Comparison of ENCODE assay signal across 8 cellular contexts in the genomic region with DNA sequence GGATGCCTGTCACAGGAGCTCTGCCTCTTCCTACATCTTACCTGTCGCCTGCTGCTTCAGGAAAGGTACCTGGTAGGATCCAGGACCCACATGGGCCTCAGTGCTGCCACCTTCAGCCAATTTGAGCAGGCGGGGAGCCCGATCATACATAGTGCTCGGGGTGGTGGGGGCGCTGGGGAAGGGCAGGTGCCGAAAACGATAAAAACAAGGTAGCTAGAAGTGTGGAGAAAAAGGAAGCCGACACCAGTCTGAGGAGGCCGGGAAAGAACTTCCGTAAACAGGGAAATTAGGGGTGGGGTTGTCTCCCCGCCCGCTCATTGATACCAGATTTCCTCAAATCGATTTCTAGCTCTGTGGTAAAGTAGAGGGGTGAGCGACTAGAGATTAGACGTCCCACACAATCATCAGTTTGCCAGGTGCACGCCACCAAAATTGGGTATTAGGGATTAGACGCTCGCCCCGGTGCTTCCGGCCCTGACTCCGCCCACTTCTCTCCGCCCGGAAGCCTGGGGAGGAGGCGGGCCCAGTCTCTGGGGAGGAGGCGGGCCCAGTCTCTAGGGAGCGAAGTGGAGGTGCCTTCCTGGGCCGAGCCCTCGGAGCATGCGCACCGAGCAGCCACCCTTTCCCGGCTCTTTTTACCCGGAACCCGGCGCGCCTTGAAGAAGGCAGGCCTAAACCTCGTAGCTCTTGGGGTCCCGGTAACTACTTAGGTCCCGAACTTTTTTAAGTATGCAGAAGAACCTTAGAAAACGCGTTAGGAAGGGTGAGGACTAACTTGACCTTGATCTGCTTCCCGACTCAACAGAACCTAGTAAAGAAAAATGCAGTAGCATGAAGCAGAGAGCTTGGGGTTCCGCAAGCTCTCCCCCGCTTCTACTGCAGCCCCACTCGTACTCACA. TPM values are rescaled to one million over a fixed set of nuclear protein-coding genes. Genes with fewer than 3 reads are reported as not detected.
A peak's percentile ranks its signal among the peaks of the same experiment; 100 is the strongest.
DNase-seq lines count a peak whose midpoint lies in the region; ATAC-seq and TF ChIP-seq lines count a peak whose summit lies in the region.

A gene (minus strand): TSS at position 476 of the 899 bp plus-strand sequence.

- POLR2A ChIA-PET in naive thymus-derived CD8-positive, alpha-beta T cell (lab: Charles Lee) = interaction anchor here (0.6 to 2.3 kb wide), 12 partner anchors 8 to 1806 kb away, joined by 3 to 40 read pairs (median 4); a partner anchor contains a TSS

- H3K9me3 ChIP-seq in Peyer's patch = no peaks in the 10 kb centered on the region

- peaks cover 8% of the 10 kb centered on the region for H3K4me1 Mint-ChIP-seq in activated T-helper 17 cell treated with anti-CD3 and anti-CD28 coated beads, Interleukin-2, amount 50 U/mL, for 72 hours
- H3K4me1 Mint-ChIP-seq in naive thymus-derived CD8-positive, alpha-beta T cell = peaks cover 5 to 26% (median 18%) of the 10 kb centered on the region in 4 donors
- H3K4me1 Mint-ChIP-seq in stimulated activated naive B cell treated with anti-CD40 and anti-IgM and Interleukin-4, amounts not matched to agents 10 μg/mL and 1 μg/mL and 100 μg/mL, for 72 hours = peaks cover 12 to 28% of the 10 kb centered on the region in 2 donors

- peak within 1 kb of the TSS; percentile 92 for H3K4me3 Mint-ChIP-seq in activated T-helper 17 cell treated with anti-CD3 and anti-CD28 coated beads, Interleukin-2, amount 50 U/mL, for 72 hours
- peak within 1 kb of the TSS; percentile 89 to 99 (median 93) for H3K4me3 Mint-ChIP-seq in naive thymus-derived CD8-positive, alpha-beta T cell
- peak within 1 kb of the TSS; percentile 89 to 91 for H3K4me3 Mint-ChIP-seq in stimulated activated naive B cell treated with anti-CD40 and anti-IgM and Interleukin-4, amounts not matched to agents 10 μg/mL and 1 μg/mL and 100 μg/mL, for 72 hours

- peak; percentile 49 to 56 for TF ChIP-seq POLR2A in Peyer's patch (IDR thresholded peaks at IDR 0.05)

- H3K4me3 ChIP-seq in Peyer's patch = peak within 1 kb of the TSS; percentile 51 to 65 (median 61)
- peak within 1 kb of the TSS; percentile 87 for H3K4me3 ChIP-seq in fibroblast of mammary gland (ENCODE audit: control insufficient read depth, low read depth, low read length)

- H3K9me3 Mint-ChIP-seq in activated T-helper 17 cell treated with anti-CD3 and anti-CD28 coated beads, Interleukin-2, amount 50 U/mL, for 72 hours = no peaks in the 10 kb centered on the region
- no peaks in the 10 kb centered on the region for H3K9me3 Mint-ChIP-seq in naive thymus-derived CD8-positive, alpha-beta T cell
- H3K9me3 Mint-ChIP-seq in stimulated activated naive B cell treated with anti-CD40 and anti-IgM and Interleukin-4, amounts not matched to agents 10 μg/mL and 1 μg/mL and 100 μg/mL, for 72 hours = no peaks in the 10 kb centered on the region

- peak within 1 kb of the TSS; percentile 81 to 86 (median 84) for H3K27ac ChIP-seq in Peyer's patch

- H3K36me3 ChIP-seq in Peyer's patch = no peaks in the 10 kb centered on the region

- ATAC-seq in GM21619 (IDR thresholded peaks at IDR 0.05; ENCODE audit: unreplicated experiment) = peak; percentile 96
- ATAC-seq in activated T-helper 17 cell treated with anti-CD3 and anti-CD28 coated beads, Interleukin-2, amount 50 U/mL, for 72 hours (replicated peaks) = peak; percentile 99
- peak; percentile 95 to 97 for ATAC-seq in naive thymus-derived CD8-positive, alpha-beta T cell
- ATAC-seq in stimulated activated naive B cell treated with anti-CD40 and anti-IgM and Interleukin-4, amounts not matched to agents 10 μg/mL and 1 μg/mL and 100 μg/mL, for 72 hours (replicated peaks) = peak; percentile 93 to 96

- H3K36me3 Mint-ChIP-seq in activated T-helper 17 cell treated with anti-CD3 and anti-CD28 coated beads, Interleukin-2, amount 50 U/mL, for 72 hours (ENCODE audit: low read depth) = no peaks in the 10 kb centered on the region
- H3K36me3 Mint-ChIP-seq in naive thymus-derived CD8-positive, alpha-beta T cell = no peaks in the 10 kb centered on the region
- H3K36me3 Mint-ChIP-seq in stimulated activated naive B cell treated with anti-CD40 and anti-IgM and Interleukin-4, amounts not matched to agents 10 μg/mL and 1 μg/mL and 100 μg/mL, for 72 hours = no peaks in the 10 kb centered on the region

- H3K4me1 ChIP-seq in Peyer's patch = peaks cover 0 to 5% (median 0%) of the 10 kb centered on the region in 4 donors

- TF ChIP-seq CTCF in Peyer's patch (IDR thresholded peaks at IDR 0.05) (peak; percentile 27 to 60 (median 50)), fibroblast of mammary gland (conservative IDR thresholded peaks at IDR 0.05; ENCODE audit: control insufficient read depth, insufficient read depth, low read depth, low read length) (peak; percentile 39)

- peak within 1 kb of the TSS; percentile 95 for H3K27ac Mint-ChIP-seq in activated T-helper 17 cell treated with anti-CD3 and anti-CD28 coated beads, Interleukin-2, amount 50 U/mL, for 72 hours
- peak within 1 kb of the TSS; percentile 94 to 99 (median 98) for H3K27ac Mint-ChIP-seq in naive thymus-derived CD8-positive, alpha-beta T cell
- H3K27ac Mint-ChIP-seq in stimulated activated naive B cell treated with anti-CD40 and anti-IgM and Interleukin-4, amounts not matched to agents 10 μg/mL and 1 μg/mL and 100 μg/mL, for 72 hours = peak within 1 kb of the TSS; percentile 93

- DNase-seq in DMS53 (lab: John Stamatoyannopoulos, UW) (peak; percentile 95), KG1 (lab: John Stamatoyannopoulos, UW) (peak; percentile 89), Peyer's patch (peak; percentile 93 to 98 (median 94)), fibroblast of mammary gland (ENCODE audit: low read depth) (peak; percentile 76)
- DNase-seq in naive thymus-derived CD8-positive, alpha-beta T cell = peak; percentile 85 to 95 (median 91)
- DNase-seq in stimulated activated naive B cell treated with anti-CD40 and anti-IgM and Interleukin-4, amounts not matched to agents 10 μg/mL and 1 μg/mL and 100 μg/mL, for 72 hours = peak; percentile 98

- no peaks in the 10 kb centered on the region for H3K27me3 ChIP-seq in Peyer's patch

- no peaks in the 10 kb centered on the region for H3K27me3 Mint-ChIP-seq in activated T-helper 17 cell treated with anti-CD3 and anti-CD28 coated beads, Interleukin-2, amount 50 U/mL, for 72 hours
- H3K27me3 Mint-ChIP-seq in naive thymus-derived CD8-positive, alpha-beta T cell = no peaks in the 10 kb centered on the region
- H3K27me3 Mint-ChIP-seq in stimulated activated naive B cell treated with anti-CD40 and anti-IgM and Interleukin-4, amounts not matched to agents 10 μg/mL and 1 μg/mL and 100 μg/mL, for 72 hours = no peaks in the 10 kb centered on the region

RNA-seq across cellular contexts. Expression of the gene that starts here (rescaled TPM):
- not detected for total RNA-seq in Peyer's patch
- under 1 TPM; 0.19 to 0.21 TPM for total RNA-seq in activated T-helper 17 cell treated with anti-CD3 and anti-CD28 coated beads, Interleukin-2, amount 50 U/mL, for 72 hours
- under 1 TPM in 1 of 2 experiments, not detected in 1; 0.47 TPM for total RNA-seq in naive thymus-derived CD8-positive, alpha-beta T cell
- under 1 TPM in 2 of 3 donors, not detected in 1; 0.09 to 0.10 TPM for polyA plus RNA-seq in naive thymus-derived CD8-positive, alpha-beta T cell

Comparison
In these comparisons a context has a peak if more than half of its experiments do, and no peak if none do; other contexts are left out.
1. Peak in every context shown above with its lines: DNase-seq, ATAC-seq, H3K4me3 ChIP-seq and H3K27ac ChIP-seq.
2. Peak in DNase-seq, H3K4me3 ChIP-seq and H3K27ac ChIP-seq in Peyer's patch; RNA of the gene not detected or under 1 TPM.
3. Peak in ATAC-seq in activated T-helper 17 cell treated with anti-CD3 and anti-CD28 coated beads, Interleukin-2, amount 50 U/mL, for 72 hours; RNA of the gene not detected or under 1 TPM.
4. Peak in DNase-seq and ATAC-seq in naive thymus-derived CD8-positive, alpha-beta T cell; RNA of the gene not detected or under 1 TPM.